Comparison of ENCODE assay signal across 19 cellular contexts in genomic region chr1:194252189-194252588, GRCh38.
DNase-seq lines count a peak whose midpoint lies in the region; ATAC-seq, FAIRE-seq and TF ChIP-seq lines count a peak whose summit lies in the region.
"Had no signal": no experiment of that assay in that cellular context is flagged by ENCODE, and none has a peak within 500 bp of the region (broad histone marks: within the 10 kb centered on the region; RNA-seq: fewer than 3 reads in every experiment).

No MANE protein-coding gene starts in this region.

- H3K27ac ChIP-seq in SK-N-SH (ENCODE audit: low read depth in 2 of 2, low read length in 1 of 2) (no peak overlapping the region; a peak in 1 of 4 replicates), astrocyte (ENCODE audit: low read depth, low read length) (no peak overlapping the region)
- H3K27ac ChIP-seq: 22Rv1, GM23248 had no signal

- H3K9me2 ChIP-seq in SK-N-SH, result no peaks in the 10 kb centered on the region

- no peaks in the 10 kb centered on the region for H3K79me2 ChIP-seq in SK-N-SH (ENCODE audit: insufficient read depth)
- H3K79me2 ChIP-seq in astrocyte (ENCODE audit: insufficient read depth, low read length), result no peaks in the 10 kb centered on the region

- intact Hi-C loops in lower leg skin (cut with DNase I; ENCODE audit: low total_unique reads), result no loop called here

- TF ChIP-seq POLR2A in lower leg skin (IDR thresholded peaks at IDR 0.05), result no peak

- H3K9ac ChIP-seq in SK-N-SH, result no peak overlapping the region
- H3K9ac ChIP-seq in astrocyte (ENCODE audit: low read length), result no peak overlapping the region
- H3K9ac ChIP-seq: GM23248 had no signal

- no peak for TF ChIP-seq EP300 in SK-N-SH (IDR thresholded peaks at IDR 0.05; ENCODE audit: borderline replicate concordance in 1 of 2, low read depth in 1 of 2, low read length in 1 of 2)

- POLR2A ChIA-PET in SK-N-SH (lab: Yijun Ruan, JAX), result no interaction called here

- CTCF ChIA-PET in SK-N-SH (lab: Yijun Ruan, JAX), result no interaction called here

- H3K9me3 ChIP-seq in SK-N-SH, result no peaks in the 10 kb centered on the region
- H3K9me3 ChIP-seq in astrocyte (ENCODE audit: insufficient read depth, low read depth, low read length), result no peaks in the 10 kb centered on the region
- H3K9me3 ChIP-seq: MG63 had no signal

- H2AFZ ChIP-seq in SK-N-SH (ENCODE audit: low read depth), result no peak overlapping the region
- no peak overlapping the region for H2AFZ ChIP-seq in astrocyte (ENCODE audit: low read depth, low read length)
- H2AFZ ChIP-seq: GM23248 had no signal

- TF ChIP-seq CTCF in SK-N-SH (IDR thresholded peaks at IDR 0.05) (no peak), astrocyte (IDR thresholded peaks at IDR 0.05; ENCODE audit: insufficient read depth, low read depth, low read length) (no peak), fibroblast of pulmonary artery (IDR thresholded peaks at IDR 0.05; ENCODE audit: low read length, missing control alignments) (no peak), lower leg skin (IDR thresholded peaks at IDR 0.05) (no peak)

- peaks cover 4% of the 10 kb centered on the region for H3K4me1 Mint-ChIP-seq in astrocyte (ENCODE audit: low read depth, unreplicated experiment)

- DNase-seq in SK-N-SH (no peak), astrocyte (ENCODE audit: low read depth) (peak; percentile 22), fibroblast of pulmonary artery (ENCODE audit: low read depth) (peak; percentile 59), skeletal muscle cell (ENCODE audit: low read depth) (peak; percentile 9), lower leg skin (ENCODE audit: low spot score in 2 of 2) (no peak), HUDEP-2 (lab: John Stamatoyannopoulos, UW; ENCODE audit: unreplicated experiment in 76 of 76) (no peak)
- DNase-seq: C1 segment of cervical spinal cord, GM23248, MG63, NCI-H1105, NCI-H1694 treated with DMSO at 0.1 percent for 48 hours, NCI-H526, SIG-M5 had no signal

- no peak overlapping the region for H3K4me3 Mint-ChIP-seq in astrocyte (ENCODE audit: unreplicated experiment)

- no peaks in the 10 kb centered on the region for H3K27me3 ChIP-seq in SK-N-SH (ENCODE audit: insufficient read depth)
- no peaks in the 10 kb centered on the region for H3K27me3 ChIP-seq in astrocyte (ENCODE audit: insufficient read depth, low read length)
- H3K27me3 ChIP-seq: MG63 had no signal

- no peak overlapping the region for H3K4me2 ChIP-seq in SK-N-SH
- H3K4me2 ChIP-seq in astrocyte (ENCODE audit: low read length), result no peak overlapping the region

- no peaks in the 10 kb centered on the region for H3K27me3 Mint-ChIP-seq in astrocyte (ENCODE audit: low read depth, unreplicated experiment)

- H4K20me1 ChIP-seq in SK-N-SH (ENCODE audit: insufficient read depth) (no peaks in the 10 kb centered on the region), astrocyte (ENCODE audit: insufficient read depth, low read length) (no peaks in the 10 kb centered on the region)

- no peaks in the 10 kb centered on the region; a peak in 1 of 4 replicates for H3K4me1 ChIP-seq in SK-N-SH (ENCODE audit: control insufficient read depth in 1 of 2, insufficient read depth in 2 of 2, low read depth in 1 of 2, low read length in 1 of 2)
- H3K4me1 ChIP-seq in astrocyte (ENCODE audit: insufficient read depth, low read length), result no peaks in the 10 kb centered on the region

- H3F3A ChIP-seq in SK-N-SH (replicated peaks; ENCODE audit: insufficient read depth), result no peaks in the 10 kb centered on the region

- 6% methylated on average over 1 of the region's 1 CpG for WGBS in SK-N-SH (ENCODE audit: low lambda C conversion rate)
- 17 to 29% methylated on average over 1 of the region's 1 CpG for WGBS in lower leg skin, 2 donors

- H3K36me3 ChIP-seq in SK-N-SH (replicated peaks in 1 of 2; ENCODE audit: control insufficient read depth in 1 of 2, insufficient read depth in 2 of 2, low read length in 1 of 2) (no peaks in the 10 kb centered on the region), astrocyte (ENCODE audit: insufficient read depth, low read length) (no peaks in the 10 kb centered on the region)
- H3K36me3 ChIP-seq: MG63 had no signal

- H3K4me3 ChIP-seq in SK-N-SH (ENCODE audit: low read depth in 2 of 2, low read length in 1 of 2) (no peak overlapping the region), astrocyte (ENCODE audit: insufficient read depth, low read depth, low read length) (no peak overlapping the region), fibroblast of pulmonary artery (replicated peaks; ENCODE audit: low read depth, low read length) (no peak overlapping the region), skeletal muscle cell (ENCODE audit: low read depth, low read length) (no peak overlapping the region), lower leg skin (ENCODE audit: low read depth, poor library complexity, severe bottlenecking) (no peak overlapping the region)
- H3K4me3 ChIP-seq: GM23248, MG63 had no signal

- TF ChIP-seq RAD21 in SK-N-SH (IDR thresholded peaks at IDR 0.05; ENCODE audit: low read length), result no peak

- ATAC-seq in SK-N-SH treated with all-trans-retinoic acid at 6 μM for 48 hours (peak; percentile 88), GM19324 (IDR thresholded peaks at IDR 0.05; ENCODE audit: low FRiP score, unreplicated experiment) (no peak)
- ATAC-seq: HepG2 had no signal

- H3K36me3 Mint-ChIP-seq in astrocyte (ENCODE audit: low read depth, unreplicated experiment), result no peaks in the 10 kb centered on the region

- no peak for FAIRE-seq in astrocyte (lab: Jason Lieb, UNC)
- FAIRE-seq: GM12891, GM19239, HepG2 had no signal

- peak overlapping the region; percentile 79 for H3K27ac Mint-ChIP-seq in astrocyte (ENCODE audit: unreplicated experiment)

- peaks cover 3% of the 10 kb centered on the region for H3K9me3 Mint-ChIP-seq in astrocyte (ENCODE audit: unreplicated experiment)

TF ChIP-seq in SK-N-SH treated with all-trans-retinoic acid at 6 μM for 48 hours, 23 proteins besides CTCF, POLR2A, EP300 and RAD21 (continues in another document):
- TF ChIP-seq, protein P1, sequence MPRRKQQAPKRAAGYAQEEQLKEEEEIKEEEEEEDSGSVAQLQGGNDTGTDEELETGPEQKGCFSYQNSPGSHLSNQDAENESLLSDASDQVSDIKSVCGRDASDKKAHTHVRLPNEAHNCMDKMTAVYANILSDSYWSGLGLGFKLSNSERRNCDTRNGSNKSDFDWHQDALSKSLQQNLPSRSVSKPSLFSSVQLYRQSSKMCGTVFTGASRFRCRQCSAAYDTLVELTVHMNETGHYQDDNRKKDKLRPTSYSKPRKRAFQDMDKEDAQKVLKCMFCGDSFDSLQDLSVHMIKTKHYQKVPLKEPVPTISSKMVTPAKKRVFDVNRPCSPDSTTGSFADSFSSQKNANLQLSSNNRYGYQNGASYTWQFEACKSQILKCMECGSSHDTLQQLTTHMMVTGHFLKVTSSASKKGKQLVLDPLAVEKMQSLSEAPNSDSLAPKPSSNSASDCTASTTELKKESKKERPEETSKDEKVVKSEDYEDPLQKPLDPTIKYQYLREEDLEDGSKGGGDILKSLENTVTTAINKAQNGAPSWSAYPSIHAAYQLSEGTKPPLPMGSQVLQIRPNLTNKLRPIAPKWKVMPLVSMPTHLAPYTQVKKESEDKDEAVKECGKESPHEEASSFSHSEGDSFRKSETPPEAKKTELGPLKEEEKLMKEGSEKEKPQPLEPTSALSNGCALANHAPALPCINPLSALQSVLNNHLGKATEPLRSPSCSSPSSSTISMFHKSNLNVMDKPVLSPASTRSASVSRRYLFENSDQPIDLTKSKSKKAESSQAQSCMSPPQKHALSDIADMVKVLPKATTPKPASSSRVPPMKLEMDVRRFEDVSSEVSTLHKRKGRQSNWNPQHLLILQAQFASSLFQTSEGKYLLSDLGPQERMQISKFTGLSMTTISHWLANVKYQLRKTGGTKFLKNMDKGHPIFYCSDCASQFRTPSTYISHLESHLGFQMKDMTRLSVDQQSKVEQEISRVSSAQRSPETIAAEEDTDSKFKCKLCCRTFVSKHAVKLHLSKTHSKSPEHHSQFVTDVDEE (CRISPR knock-in tag; IDR thresholded peaks at IDR 0.05), result no peak

TF ChIP-seq in SK-N-SH, 30 proteins besides CTCF, POLR2A, EP300 and RAD21:
- TF ChIP-seq FOXJ3 (CRISPR knock-in tag; IDR thresholded peaks at IDR 0.05) (no peak), SIN3A (IDR thresholded peaks at IDR 0.05; ENCODE audit: borderline replicate concordance, low read depth, low read length) (no peak), RXRA (IDR thresholded peaks at IDR 0.05; ENCODE audit: borderline replicate concordance, low read depth) (no peak), PBX3 (IDR thresholded peaks at IDR 0.05) (no peak)

Comparison
In these comparisons a context has a peak if more than half of its experiments do, and no peak if none do; other contexts are left out.
1. DNase-seq: peak in astrocyte (single experiment), fibroblast of pulmonary artery (single experiment) and skeletal muscle cell (single experiment); none in SK-N-SH (single experiment), lower leg skin (0 of 2) and HUDEP-2 (0 of 76).